1 cellular context compared by ENCODE assay signal in genomic region chr4:110046588-110047049, GRCh38.
TF ChIP-seq lines count a peak whose summit lies in the region.

No MANE protein-coding gene starts in this region.

TF ChIP-seq in HCT116, 20 proteins besides CTCF, POLR2A, EP300 and RAD21 (continued from another document):
- TF ChIP-seq REST (IDR thresholded peaks at IDR 0.05; ENCODE audit: low read depth) (no peak), EZH2phosphoT487 (IDR thresholded peaks at IDR 0.05; ENCODE audit: borderline replicate concordance) (no peak), EZH2 (IDR thresholded peaks at IDR 0.05) (no peak)
